ENCODE assay signal across 9 cellular contexts in genomic region chr11:128468106-128468505, GRCh38.
DNase-seq lines count a peak whose midpoint lies in the region; ATAC-seq and TF ChIP-seq lines count a peak whose summit lies in the region.
"Had no signal": no experiment of that assay in that cellular context is flagged by ENCODE, and none has a peak within 500 bp of the region (broad histone marks: within the 10 kb centered on the region; RNA-seq: fewer than 3 reads in every experiment).

No MANE protein-coding gene starts in this region.

- H3K36me3 Mint-ChIP-seq in T-helper 2 cell treated with Interferon-gamma antibody and Interleukin-4, amounts not matched to agents 5 μg/mL and 100 μg/mL, for 36 hours (ENCODE audit: low read depth) = peaks cover 95% of the 10 kb centered on the region
- H3K36me3 Mint-ChIP-seq in T-helper 17 cell (ENCODE audit: low read depth) = peaks cover 34% of the 10 kb centered on the region

- H3K4me1 Mint-ChIP-seq in T-helper 2 cell treated with Interferon-gamma antibody and Interleukin-4, amounts not matched to agents 5 μg/mL and 100 μg/mL, for 36 hours (ENCODE audit: low read depth) = peaks cover 97% of the 10 kb centered on the region
- peaks cover 87% of the 10 kb centered on the region for H3K4me1 Mint-ChIP-seq in T-helper 17 cell

- ATAC-seq in T-helper 17 cell (no peak), foreskin keratinocyte (peak; percentile 14), GM19463 (IDR thresholded peaks at IDR 0.05; ENCODE audit: unreplicated experiment) (no peak)

- no peak for DNase-seq in T-helper 2 cell treated with Interferon-gamma antibody and Interleukin-4, amounts not matched to agents 5 μg/mL and 100 μg/mL, for 36 hours (ENCODE audit: low spot score)
- DNase-seq in T-helper 2 cell (no peak), T-helper 17 cell (no peak), foreskin keratinocyte (no peak), stomach (no peak), globus pallidus (ENCODE audit: low spot score) (no peak)
- DNase-seq in activated effector memory CD4-positive, alpha-beta T cell treated with anti-CD3 and anti-CD28 coated beads, Interleukin-2, amount 50 U/mL, for 16 hours = no peak
- DNase-seq: NCI-H2029 treated with DMSO at 0.1 percent for 48 hours had no signal

- no peak for TF ChIP-seq EP300 in stomach (IDR thresholded peaks at IDR 0.05)

- no peak for TF ChIP-seq POLR2A in stomach (IDR thresholded peaks at IDR 0.05)

- TF ChIP-seq CTCF in foreskin keratinocyte (conservative IDR thresholded peaks at IDR 0.05) (no peak), stomach (IDR thresholded peaks at IDR 0.05) (no peak)

- H3K4me3 ChIP-seq in stomach = no peak overlapping the region

- H3K27me3 ChIP-seq in foreskin keratinocyte (no peaks in the 10 kb centered on the region), stomach (no peaks in the 10 kb centered on the region)

- H3K27ac Mint-ChIP-seq in T-helper 2 cell treated with Interferon-gamma antibody and Interleukin-4, amounts not matched to agents 5 μg/mL and 100 μg/mL, for 36 hours = peak overlapping the region; percentile 91
- H3K27ac Mint-ChIP-seq in T-helper 17 cell = peak overlapping the region; percentile 100

- H3K27ac ChIP-seq in foreskin keratinocyte (peak overlapping the region; percentile 44), stomach (peak overlapping the region in 4 of 5 donors; percentile 45 to 69 (median 58))

- peaks cover 9 to 45% (median 30%) of the 10 kb centered on the region in 4 donors for H3K36me3 ChIP-seq in stomach

- H3K4me3 Mint-ChIP-seq in T-helper 2 cell treated with Interferon-gamma antibody and Interleukin-4, amounts not matched to agents 5 μg/mL and 100 μg/mL, for 36 hours = peak overlapping the region; percentile 72
- peak overlapping the region; percentile 82 for H3K4me3 Mint-ChIP-seq in T-helper 17 cell

- intact Hi-C loops in stomach (cut with DNase I; ENCODE audit: low total_unique reads) = no loop called here

- no peaks in the 10 kb centered on the region for H3K9me3 ChIP-seq in T-helper 17 cell (ENCODE audit: control insufficient read depth, low read length, poor library complexity, severe bottlenecking)
- no peaks in the 10 kb centered on the region for H3K9me3 ChIP-seq in stomach

- peaks cover 28% of the 10 kb centered on the region for H3K4me1 ChIP-seq in foreskin keratinocyte
- H3K4me1 ChIP-seq in stomach = peaks cover 36 to 92% (median 63%) of the 10 kb centered on the region in 4 donors

- no peaks in the 10 kb centered on the region for H3K27me3 Mint-ChIP-seq in T-helper 2 cell treated with Interferon-gamma antibody and Interleukin-4, amounts not matched to agents 5 μg/mL and 100 μg/mL, for 36 hours (ENCODE audit: low read depth)
- H3K27me3 Mint-ChIP-seq in T-helper 17 cell = no peaks in the 10 kb centered on the region

- WGBS in stomach, 5 donors = 77 to 83% (median 80%) methylated on average over 1 of the region's 1 CpG

- H3K9me3 Mint-ChIP-seq in T-helper 2 cell treated with Interferon-gamma antibody and Interleukin-4, amounts not matched to agents 5 μg/mL and 100 μg/mL, for 36 hours = no peaks in the 10 kb centered on the region
